Comparison of ENCODE assay signal across 1 cellular context in the genomic region with DNA sequence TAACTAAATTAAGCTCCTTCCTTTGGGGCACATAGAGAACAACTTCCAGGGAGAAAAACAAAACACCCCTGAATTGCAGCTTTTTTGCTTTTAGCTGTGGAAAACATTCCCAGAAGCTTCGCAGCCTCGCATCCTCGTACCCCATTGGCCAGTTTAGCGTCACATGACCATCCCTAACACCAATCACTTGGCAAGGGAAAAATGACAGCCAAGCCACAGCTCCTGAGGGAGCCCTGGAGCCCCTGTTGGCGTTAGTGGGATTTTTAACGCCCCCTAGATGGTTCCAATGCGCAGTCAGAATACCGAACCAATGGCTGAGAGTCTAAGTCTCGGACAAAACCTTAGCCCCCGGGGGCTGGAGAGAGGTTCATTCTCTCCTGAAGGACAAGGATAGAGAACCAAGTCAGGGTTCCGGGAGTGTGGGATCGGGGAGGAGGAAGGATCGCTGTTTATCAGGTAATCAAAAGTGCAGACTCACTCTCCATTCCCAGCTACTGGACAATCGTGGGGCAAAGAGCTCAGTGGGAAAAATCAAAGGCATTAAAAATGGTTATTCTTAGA.
TF ChIP-seq lines count a peak whose summit lies in the region.

No MANE protein-coding gene starts in this region.

TF ChIP-seq in HepG2, 621 proteins besides CTCF, POLR2A, EP300 and RAD21 (continued from another document and continues in another):
- TF ChIP-seq, protein P1, sequence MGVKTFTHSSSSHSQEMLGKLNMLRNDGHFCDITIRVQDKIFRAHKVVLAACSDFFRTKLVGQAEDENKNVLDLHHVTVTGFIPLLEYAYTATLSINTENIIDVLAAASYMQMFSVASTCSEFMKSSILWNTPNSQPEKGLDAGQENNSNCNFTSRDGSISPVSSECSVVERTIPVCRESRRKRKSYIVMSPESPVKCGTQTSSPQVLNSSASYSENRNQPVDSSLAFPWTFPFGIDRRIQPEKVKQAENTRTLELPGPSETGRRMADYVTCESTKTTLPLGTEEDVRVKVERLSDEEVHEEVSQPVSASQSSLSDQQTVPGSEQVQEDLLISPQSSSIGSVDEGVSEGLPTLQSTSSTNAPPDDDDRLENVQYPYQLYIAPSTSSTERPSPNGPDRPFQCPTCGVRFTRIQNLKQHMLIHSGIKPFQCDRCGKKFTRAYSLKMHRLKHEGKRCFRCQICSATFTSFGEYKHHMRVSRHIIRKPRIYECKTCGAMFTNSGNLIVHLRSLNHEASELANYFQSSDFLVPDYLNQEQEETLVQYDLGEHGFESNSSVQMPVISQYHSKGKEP (CRISPR knock-in tag; IDR thresholded peaks at IDR 0.05), result no peak
- TF ChIP-seq ZNF891 (CRISPR knock-in tag; IDR thresholded peaks at IDR 0.05) (no peak; the same call in 1 of the 2 replicates), ZNF552 (CRISPR knock-in tag; IDR thresholded peaks at IDR 0.05; ENCODE audit: borderline replicate concordance) (no peak; the same call in 1 of the 2 replicates), ZNF333 (CRISPR knock-in tag; IDR thresholded peaks at IDR 0.05; ENCODE audit: borderline replicate concordance) (no peak), ZBTB7A (CRISPR knock-in tag; IDR thresholded peaks at IDR 0.05) (no peak), GABPB1 (CRISPR knock-in tag; IDR thresholded peaks at IDR 0.05) (no peak), RXRA (CRISPR knock-in tag; IDR thresholded peaks at IDR 0.05) (no peak; the same call in 1 of the 2 replicates), KMT2A (CRISPR knock-in tag; IDR thresholded peaks at IDR 0.05) (no peak), U2AF1 (optimal IDR thresholded peaks at IDR 0.05; ENCODE audit: low read depth, low read length) (no peak), BHLHE40 (IDR thresholded peaks at IDR 0.05; ENCODE audit: low read length) (no peak), ZFX (CRISPR knock-in tag; IDR thresholded peaks at IDR 0.05; ENCODE audit: low read depth) (no peak), CHD4 (IDR thresholded peaks at IDR 0.05; ENCODE audit: borderline replicate concordance, low read length) (peak; percentile 63; the same call in 1 of the 2 replicates), ZNF253 (CRISPR knock-in tag; IDR thresholded peaks at IDR 0.05; ENCODE audit: borderline replicate concordance) (no peak), MIER2 (CRISPR knock-in tag; IDR thresholded peaks at IDR 0.05) (no peak), ZSCAN25 (CRISPR knock-in tag; IDR thresholded peaks at IDR 0.05) (no peak; the same call in 1 of the 2 replicates), PLRG1 (conservative IDR thresholded peaks at IDR 0.05) (no peak), POGZ (CRISPR knock-in tag; IDR thresholded peaks at IDR 0.05) (peak; percentile 91), NONO (IDR thresholded peaks at IDR 0.05) (no peak), NONO (CRISPR knock-in tag; conservative IDR thresholded peaks at IDR 0.05) (no peak), RFXANK (CRISPR knock-in tag; IDR thresholded peaks at IDR 0.05) (0 out of 2 replicates have a peak, but pooled peaks have one; percentile 53), IRX3 (CRISPR knock-in tag; IDR thresholded peaks at IDR 0.05; ENCODE audit: borderline replicate concordance, low read depth) (no peak), CREM (IDR thresholded peaks at IDR 0.05) (peak; percentile 51; the same call in 1 of the 2 replicates), CREM (CRISPR knock-in tag; IDR thresholded peaks at IDR 0.05) (no peak), ATAD3A (CRISPR knock-in tag; IDR thresholded peaks at IDR 0.05) (no peak)
- TF ChIP-seq, protein P2, sequence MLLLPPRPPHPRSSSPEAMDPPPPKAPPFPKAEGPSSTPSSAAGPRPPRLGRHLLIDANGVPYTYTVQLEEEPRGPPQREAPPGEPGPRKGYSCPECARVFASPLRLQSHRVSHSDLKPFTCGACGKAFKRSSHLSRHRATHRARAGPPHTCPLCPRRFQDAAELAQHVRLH (CRISPR knock-in tag; IDR thresholded peaks at IDR 0.05; ENCODE audit: borderline replicate concordance, low read depth), result no peak
- TF ChIP-seq, protein P3, sequence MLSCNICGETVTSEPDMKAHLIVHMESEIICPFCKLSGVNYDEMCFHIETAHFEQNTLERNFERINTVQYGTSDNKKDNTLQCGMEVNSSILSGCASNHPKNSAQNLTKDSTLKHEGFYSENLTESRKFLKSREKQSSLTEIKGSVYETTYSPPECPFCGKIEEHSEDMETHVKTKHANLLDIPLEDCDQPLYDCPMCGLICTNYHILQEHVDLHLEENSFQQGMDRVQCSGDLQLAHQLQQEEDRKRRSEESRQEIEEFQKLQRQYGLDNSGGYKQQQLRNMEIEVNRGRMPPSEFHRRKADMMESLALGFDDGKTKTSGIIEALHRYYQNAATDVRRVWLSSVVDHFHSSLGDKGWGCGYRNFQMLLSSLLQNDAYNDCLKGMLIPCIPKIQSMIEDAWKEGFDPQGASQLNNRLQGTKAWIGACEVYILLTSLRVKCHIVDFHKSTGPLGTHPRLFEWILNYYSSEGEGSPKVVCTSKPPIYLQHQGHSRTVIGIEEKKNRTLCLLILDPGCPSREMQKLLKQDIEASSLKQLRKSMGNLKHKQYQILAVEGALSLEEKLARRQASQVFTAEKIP (CRISPR knock-in tag; IDR thresholded peaks at IDR 0.05; ENCODE audit: borderline replicate concordance), result no peak
- TF ChIP-seq, protein P4, sequence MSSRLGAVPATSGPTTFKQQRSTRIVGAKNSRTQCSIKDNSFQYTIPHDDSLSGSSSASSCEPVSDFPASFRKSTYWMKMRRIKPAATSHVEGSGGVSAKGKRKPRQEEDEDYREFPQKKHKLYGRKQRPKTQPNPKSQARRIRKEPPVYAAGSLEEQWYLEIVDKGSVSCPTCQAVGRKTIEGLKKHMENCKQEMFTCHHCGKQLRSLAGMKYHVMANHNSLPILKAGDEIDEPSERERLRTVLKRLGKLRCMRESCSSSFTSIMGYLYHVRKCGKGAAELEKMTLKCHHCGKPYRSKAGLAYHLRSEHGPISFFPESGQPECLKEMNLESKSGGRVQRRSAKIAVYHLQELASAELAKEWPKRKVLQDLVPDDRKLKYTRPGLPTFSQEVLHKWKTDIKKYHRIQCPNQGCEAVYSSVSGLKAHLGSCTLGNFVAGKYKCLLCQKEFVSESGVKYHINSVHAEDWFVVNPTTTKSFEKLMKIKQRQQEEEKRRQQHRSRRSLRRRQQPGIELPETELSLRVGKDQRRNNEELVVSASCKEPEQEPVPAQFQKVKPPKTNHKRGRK (CRISPR knock-in tag; IDR thresholded peaks at IDR 0.05), result no peak
- TF ChIP-seq, protein P5, sequence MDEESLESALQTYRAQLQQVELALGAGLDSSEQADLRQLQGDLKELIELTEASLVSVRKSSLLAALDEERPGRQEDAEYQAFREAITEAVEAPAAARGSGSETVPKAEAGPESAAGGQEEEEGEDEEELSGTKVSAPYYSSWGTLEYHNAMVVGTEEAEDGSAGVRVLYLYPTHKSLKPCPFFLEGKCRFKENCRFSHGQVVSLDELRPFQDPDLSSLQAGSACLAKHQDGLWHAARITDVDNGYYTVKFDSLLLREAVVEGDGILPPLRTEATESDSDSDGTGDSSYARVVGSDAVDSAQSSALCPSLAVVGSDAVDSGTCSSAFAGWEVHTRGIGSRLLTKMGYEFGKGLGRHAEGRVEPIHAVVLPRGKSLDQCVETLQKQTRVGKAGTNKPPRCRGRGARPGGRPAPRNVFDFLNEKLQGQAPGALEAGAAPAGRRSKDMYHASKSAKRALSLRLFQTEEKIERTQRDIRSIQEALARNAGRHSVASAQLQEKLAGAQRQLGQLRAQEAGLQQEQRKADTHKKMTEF (CRISPR knock-in tag; IDR thresholded peaks at IDR 0.05), result peak; percentile 70; the same call in 1 of the 2 replicates
- TF ChIP-seq, protein P6, sequence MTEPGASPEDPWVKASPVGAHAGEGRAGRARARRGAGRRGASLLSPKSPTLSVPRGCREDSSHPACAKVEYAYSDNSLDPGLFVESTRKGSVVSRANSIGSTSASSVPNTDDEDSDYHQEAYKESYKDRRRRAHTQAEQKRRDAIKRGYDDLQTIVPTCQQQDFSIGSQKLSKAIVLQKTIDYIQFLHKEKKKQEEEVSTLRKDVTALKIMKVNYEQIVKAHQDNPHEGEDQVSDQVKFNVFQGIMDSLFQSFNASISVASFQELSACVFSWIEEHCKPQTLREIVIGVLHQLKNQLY (CRISPR knock-in tag; IDR thresholded peaks at IDR 0.05), result no peak
- TF ChIP-seq, protein P7, sequence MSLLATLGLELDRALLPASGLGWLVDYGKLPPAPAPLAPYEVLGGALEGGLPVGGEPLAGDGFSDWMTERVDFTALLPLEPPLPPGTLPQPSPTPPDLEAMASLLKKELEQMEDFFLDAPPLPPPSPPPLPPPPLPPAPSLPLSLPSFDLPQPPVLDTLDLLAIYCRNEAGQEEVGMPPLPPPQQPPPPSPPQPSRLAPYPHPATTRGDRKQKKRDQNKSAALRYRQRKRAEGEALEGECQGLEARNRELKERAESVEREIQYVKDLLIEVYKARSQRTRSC (CRISPR knock-in tag; IDR thresholded peaks at IDR 0.05; ENCODE audit: low read depth), result no peak
- TF ChIP-seq, protein P8, sequence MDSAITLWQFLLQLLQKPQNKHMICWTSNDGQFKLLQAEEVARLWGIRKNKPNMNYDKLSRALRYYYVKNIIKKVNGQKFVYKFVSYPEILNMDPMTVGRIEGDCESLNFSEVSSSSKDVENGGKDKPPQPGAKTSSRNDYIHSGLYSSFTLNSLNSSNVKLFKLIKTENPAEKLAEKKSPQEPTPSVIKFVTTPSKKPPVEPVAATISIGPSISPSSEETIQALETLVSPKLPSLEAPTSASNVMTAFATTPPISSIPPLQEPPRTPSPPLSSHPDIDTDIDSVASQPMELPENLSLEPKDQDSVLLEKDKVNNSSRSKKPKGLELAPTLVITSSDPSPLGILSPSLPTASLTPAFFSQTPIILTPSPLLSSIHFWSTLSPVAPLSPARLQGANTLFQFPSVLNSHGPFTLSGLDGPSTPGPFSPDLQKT (CRISPR knock-in tag; IDR thresholded peaks at IDR 0.05; ENCODE audit: borderline replicate concordance), result no peak
- TF ChIP-seq, protein P9, sequence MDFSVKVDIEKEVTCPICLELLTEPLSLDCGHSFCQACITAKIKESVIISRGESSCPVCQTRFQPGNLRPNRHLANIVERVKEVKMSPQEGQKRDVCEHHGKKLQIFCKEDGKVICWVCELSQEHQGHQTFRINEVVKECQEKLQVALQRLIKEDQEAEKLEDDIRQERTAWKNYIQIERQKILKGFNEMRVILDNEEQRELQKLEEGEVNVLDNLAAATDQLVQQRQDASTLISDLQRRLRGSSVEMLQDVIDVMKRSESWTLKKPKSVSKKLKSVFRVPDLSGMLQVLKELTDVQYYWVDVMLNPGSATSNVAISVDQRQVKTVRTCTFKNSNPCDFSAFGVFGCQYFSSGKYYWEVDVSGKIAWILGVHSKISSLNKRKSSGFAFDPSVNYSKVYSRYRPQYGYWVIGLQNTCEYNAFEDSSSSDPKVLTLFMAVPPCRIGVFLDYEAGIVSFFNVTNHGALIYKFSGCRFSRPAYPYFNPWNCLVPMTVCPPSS (IDR thresholded peaks at IDR 0.05), result no peak
- TF ChIP-seq, protein P10, sequence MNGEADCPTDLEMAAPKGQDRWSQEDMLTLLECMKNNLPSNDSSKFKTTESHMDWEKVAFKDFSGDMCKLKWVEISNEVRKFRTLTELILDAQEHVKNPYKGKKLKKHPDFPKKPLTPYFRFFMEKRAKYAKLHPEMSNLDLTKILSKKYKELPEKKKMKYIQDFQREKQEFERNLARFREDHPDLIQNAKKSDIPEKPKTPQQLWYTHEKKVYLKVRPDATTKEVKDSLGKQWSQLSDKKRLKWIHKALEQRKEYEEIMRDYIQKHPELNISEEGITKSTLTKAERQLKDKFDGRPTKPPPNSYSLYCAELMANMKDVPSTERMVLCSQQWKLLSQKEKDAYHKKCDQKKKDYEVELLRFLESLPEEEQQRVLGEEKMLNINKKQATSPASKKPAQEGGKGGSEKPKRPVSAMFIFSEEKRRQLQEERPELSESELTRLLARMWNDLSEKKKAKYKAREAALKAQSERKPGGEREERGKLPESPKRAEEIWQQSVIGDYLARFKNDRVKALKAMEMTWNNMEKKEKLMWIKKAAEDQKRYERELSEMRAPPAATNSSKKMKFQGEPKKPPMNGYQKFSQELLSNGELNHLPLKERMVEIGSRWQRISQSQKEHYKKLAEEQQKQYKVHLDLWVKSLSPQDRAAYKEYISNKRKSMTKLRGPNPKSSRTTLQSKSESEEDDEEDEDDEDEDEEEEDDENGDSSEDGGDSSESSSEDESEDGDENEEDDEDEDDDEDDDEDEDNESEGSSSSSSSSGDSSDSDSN (CRISPR knock-in tag; IDR thresholded peaks at IDR 0.05), result no peak; the same call in 1 of the 2 replicates
- TF ChIP-seq, protein P11, sequence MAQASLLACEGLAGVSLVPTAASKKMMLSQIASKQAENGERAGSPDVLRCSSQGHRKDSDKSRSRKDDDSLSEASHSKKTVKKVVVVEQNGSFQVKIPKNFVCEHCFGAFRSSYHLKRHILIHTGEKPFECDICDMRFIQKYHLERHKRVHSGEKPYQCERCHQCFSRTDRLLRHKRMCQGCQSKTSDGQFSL (CRISPR knock-in tag; IDR thresholded peaks at IDR 0.05), result no peak
- TF ChIP-seq, protein P12, sequence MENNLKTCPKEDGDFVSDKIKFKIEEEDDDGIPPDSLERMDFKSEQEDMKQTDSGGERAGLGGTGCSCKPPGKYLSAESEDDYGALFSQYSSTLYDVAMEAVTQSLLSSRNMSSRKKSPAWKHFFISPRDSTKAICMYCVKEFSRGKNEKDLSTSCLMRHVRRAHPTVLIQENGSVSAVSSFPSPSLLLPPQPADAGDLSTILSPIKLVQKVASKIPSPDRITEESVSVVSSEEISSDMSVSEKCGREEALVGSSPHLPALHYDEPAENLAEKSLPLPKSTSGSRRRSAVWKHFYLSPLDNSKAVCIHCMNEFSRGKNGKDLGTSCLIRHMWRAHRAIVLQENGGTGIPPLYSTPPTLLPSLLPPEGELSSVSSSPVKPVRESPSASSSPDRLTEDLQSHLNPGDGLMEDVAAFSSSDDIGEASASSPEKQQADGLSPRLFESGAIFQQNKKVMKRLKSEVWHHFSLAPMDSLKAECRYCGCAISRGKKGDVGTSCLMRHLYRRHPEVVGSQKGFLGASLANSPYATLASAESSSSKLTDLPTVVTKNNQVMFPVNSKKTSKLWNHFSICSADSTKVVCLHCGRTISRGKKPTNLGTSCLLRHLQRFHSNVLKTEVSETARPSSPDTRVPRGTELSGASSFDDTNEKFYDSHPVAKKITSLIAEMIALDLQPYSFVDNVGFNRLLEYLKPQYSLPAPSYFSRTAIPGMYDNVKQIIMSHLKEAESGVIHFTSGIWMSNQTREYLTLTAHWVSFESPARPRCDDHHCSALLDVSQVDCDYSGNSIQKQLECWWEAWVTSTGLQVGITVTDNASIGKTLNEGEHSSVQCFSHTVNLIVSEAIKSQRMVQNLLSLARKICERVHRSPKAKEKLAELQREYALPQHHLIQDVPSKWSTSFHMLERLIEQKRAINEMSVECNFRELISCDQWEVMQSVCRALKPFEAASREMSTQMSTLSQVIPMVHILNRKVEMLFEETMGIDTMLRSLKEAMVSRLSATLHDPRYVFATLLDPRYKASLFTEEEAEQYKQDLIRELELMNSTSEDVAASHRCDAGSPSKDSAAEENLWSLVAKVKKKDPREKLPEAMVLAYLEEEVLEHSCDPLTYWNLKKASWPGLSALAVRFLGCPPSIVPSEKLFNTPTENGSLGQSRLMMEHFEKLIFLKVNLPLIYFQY (CRISPR knock-in tag; IDR thresholded peaks at IDR 0.05; ENCODE audit: borderline replicate concordance), result no peak
- TF ChIP-seq, protein P13, sequence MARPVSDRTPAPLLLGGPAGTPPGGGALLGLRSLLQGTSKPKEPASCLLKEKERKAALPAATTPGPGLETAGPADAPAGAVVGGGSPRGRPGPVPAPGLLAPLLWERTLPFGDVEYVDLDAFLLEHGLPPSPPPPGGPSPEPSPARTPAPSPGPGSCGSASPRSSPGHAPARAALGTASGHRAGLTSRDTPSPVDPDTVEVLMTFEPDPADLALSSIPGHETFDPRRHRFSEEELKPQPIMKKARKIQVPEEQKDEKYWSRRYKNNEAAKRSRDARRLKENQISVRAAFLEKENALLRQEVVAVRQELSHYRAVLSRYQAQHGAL (CRISPR knock-in tag; IDR thresholded peaks at IDR 0.05; ENCODE audit: not compliant biosample characterization), result no peak
